ENCODE assay signal across 8 cellular contexts in the genomic region with DNA sequence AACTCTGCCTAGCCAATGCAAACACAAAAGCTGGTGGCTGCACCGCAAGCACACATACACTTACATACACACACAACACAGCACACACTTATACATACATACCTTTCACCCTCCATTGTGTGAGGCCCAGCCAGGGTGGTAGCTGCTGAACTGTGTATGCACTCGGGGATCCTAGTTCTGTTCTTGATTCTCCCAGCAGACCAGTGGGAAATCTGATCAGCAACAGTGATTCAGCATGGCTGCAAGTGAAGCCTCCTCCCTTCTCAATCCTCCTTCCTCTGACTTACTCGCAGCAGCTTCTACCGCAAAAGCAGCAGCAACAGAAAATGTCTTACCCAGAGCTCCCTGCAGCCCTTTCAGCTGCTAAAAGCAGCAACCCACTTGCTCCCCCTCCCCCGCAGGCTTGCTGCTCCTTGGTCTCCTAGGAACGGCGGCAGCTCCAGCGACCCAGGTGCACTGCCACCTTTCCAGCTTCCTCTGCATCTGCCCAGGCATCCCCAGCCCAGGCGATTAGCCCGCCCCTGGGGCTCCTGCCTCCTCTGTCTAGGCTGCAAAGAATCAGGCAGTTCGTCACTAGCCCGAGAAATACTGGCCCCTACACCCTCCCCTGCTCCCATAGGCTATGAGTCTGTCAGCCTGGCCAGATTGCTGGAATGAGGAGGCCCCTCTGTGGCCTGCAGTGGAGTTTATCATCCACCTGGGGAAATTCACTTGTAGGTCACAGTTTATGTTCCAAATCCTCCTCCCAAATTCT. TPM values are rescaled to one million over a fixed set of nuclear protein-coding genes. Genes with fewer than 3 reads are reported as not detected.
DNase-seq lines count a peak whose midpoint lies in the region; ATAC-seq lines count a peak whose summit lies in the region.

A gene with protein sequence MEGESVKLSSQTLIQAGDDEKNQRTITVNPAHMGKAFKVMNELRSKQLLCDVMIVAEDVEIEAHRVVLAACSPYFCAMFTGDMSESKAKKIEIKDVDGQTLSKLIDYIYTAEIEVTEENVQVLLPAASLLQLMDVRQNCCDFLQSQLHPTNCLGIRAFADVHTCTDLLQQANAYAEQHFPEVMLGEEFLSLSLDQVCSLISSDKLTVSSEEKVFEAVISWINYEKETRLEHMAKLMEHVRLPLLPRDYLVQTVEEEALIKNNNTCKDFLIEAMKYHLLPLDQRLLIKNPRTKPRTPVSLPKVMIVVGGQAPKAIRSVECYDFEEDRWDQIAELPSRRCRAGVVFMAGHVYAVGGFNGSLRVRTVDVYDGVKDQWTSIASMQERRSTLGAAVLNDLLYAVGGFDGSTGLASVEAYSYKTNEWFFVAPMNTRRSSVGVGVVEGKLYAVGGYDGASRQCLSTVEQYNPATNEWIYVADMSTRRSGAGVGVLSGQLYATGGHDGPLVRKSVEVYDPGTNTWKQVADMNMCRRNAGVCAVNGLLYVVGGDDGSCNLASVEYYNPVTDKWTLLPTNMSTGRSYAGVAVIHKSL (minus strand): TSS at position 559 of the 754 bp plus-strand sequence. CDS start 443 bp downstream, at position 116.

- WGBS in esophagus, 2 donors, result 2 to 4% methylated on average over 12 of the region's 12 CpGs
- WGBS in mesodermal cell (ENCODE audit: insufficient coverage in 2 of 2), 2 experiments, result 1 to 2% methylated on average over 8 to 12 of the region's 12 CpGs

- peaks cover 15% of the 10 kb centered on the region for H3K4me1 ChIP-seq in ES-I3 (ENCODE audit: insufficient read depth, low read length)
- peaks cover 0 to 4% of the 10 kb centered on the region in 2 donors for H3K4me1 ChIP-seq in esophagus (ENCODE audit: control insufficient read depth in 2 of 2, insufficient read depth in 2 of 2, low read length in 1 of 2)
- H3K4me1 ChIP-seq in mesodermal cell (ENCODE audit: control insufficient read depth, insufficient read depth, low read length, poor library complexity, severe bottlenecking), result peaks cover 14% of the 10 kb centered on the region

- no peaks in the 10 kb centered on the region for H3K9me3 ChIP-seq in ES-I3 (ENCODE audit: control insufficient read depth, insufficient read depth, low read length)
- no peaks in the 10 kb centered on the region for H3K9me3 ChIP-seq in esophagus (ENCODE audit: control insufficient read depth in 2 of 2, insufficient read depth in 1 of 2, low read depth in 1 of 2, low read length in 1 of 2)
- no peaks in the 10 kb centered on the region for H3K9me3 ChIP-seq in mesodermal cell (ENCODE audit: control insufficient read depth, low read length)

- H3K4me3 ChIP-seq in esophagus (ENCODE audit: low read depth in 1 of 2, low read length in 2 of 2), result peak within 1 kb of the TSS; percentile 19 to 45
- peak within 1 kb of the TSS; percentile 44 for H3K4me3 ChIP-seq in mesodermal cell (ENCODE audit: extremely low read depth, insufficient read depth, low read length, poor library complexity, severe bottlenecking)

- DNase-seq in NCI-H146 (lab: John Stamatoyannopoulos, UW) (peak; percentile 82), SIG-M5 (lab: John Stamatoyannopoulos, UW) (no peak)
- peak; percentile 75 for DNase-seq in activated CD8-positive, alpha-beta memory T cell treated with anti-CD3 and anti-CD28 coated beads for 24 hours

- peak; percentile 46 for ATAC-seq in GM21723 (IDR thresholded peaks at IDR 0.05; ENCODE audit: unreplicated experiment)

- H3K36me3 ChIP-seq in ES-I3 (ENCODE audit: insufficient read depth, low read length) (no peaks in the 10 kb centered on the region), esophagus (ENCODE audit: control insufficient read depth in 2 of 2, insufficient read depth in 2 of 2, low read length in 1 of 2) (no peaks in the 10 kb centered on the region), mesodermal cell (ENCODE audit: control insufficient read depth, insufficient read depth, low read length) (no peaks in the 10 kb centered on the region)

- peak within 1 kb of the TSS; percentile 59 for H3K9ac ChIP-seq in ES-I3 (ENCODE audit: low read depth, low read length)

- H3K27ac ChIP-seq in esophagus (ENCODE audit: low read depth in 2 of 2, low read length in 1 of 2) (peak within 1 kb of the TSS; percentile 34 to 70), mesodermal cell (ENCODE audit: low read depth, low read length, severe bottlenecking) (peak within 1 kb of the TSS; percentile 78), temporal lobe (ENCODE audit: low read depth, low read length) (peak within 1 kb of the TSS; percentile 88)

- no peaks in the 10 kb centered on the region for H3K27me3 ChIP-seq in esophagus (ENCODE audit: control insufficient read depth in 1 of 2, insufficient read depth in 2 of 2, low read length in 2 of 2)

RNA-seq across cellular contexts. Expression of the gene that starts here (rescaled TPM):
- polyA plus RNA-seq in esophagus, result 1 to 10 TPM in 1 of 2 donors, under 1 TPM in 1; 0.95 to 1.9 TPM
- 13.7 TPM for polyA plus RNA-seq in mesodermal cell (2013, experiment 1 of 2)
- polyA plus RNA-seq in mesodermal cell (2013, experiment 2 of 2), result 7.9 TPM
- 7.1 TPM for total RNA-seq in temporal lobe
